ENCODE assay signal across 19 cellular contexts in the genomic region with DNA sequence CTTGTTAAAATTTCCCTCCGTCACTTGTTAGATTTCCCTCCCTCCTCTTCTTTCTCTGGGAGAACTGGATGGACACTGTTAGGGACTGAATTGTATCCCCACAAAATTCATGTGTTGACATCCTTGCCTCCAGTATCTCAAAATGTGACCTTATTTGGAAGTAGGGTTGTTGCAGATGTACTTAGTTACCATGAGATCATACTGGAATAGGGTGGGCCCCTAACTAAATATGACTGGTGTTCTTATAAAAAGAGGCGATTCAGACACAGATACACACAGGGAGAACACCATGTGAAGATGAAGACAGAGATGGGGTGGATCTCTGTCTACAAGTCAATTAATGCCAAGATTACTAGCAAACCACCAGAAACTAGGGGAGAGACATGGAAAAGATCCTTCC.
"Had no signal": no experiment of that assay in that cellular context is flagged by ENCODE, and none has a peak within 500 bp of the region (broad histone marks: within the 10 kb centered on the region; RNA-seq: fewer than 3 reads in every experiment).

No MANE protein-coding gene starts in this region.

- H3K4me1 ChIP-seq: foreskin keratinocyte, right atrium auricular region, sigmoid colon, tibial artery, upper lobe of left lung had no signal

- H2AFZ ChIP-seq: hepatocyte had no signal

- H3K79me2 ChIP-seq: hepatocyte had no signal

- H3K27me3 ChIP-seq: dorsolateral prefrontal cortex, foreskin keratinocyte, hepatocyte, right atrium auricular region, sigmoid colon, tibial artery, upper lobe of left lung had no signal

- H3K4me3 ChIP-seq: dorsolateral prefrontal cortex, hepatocyte, lung, right atrium auricular region, sigmoid colon, tibial artery, upper lobe of left lung had no signal

- DNase-seq: cortex of kidney; dorsolateral prefrontal cortex; effector CD8-positive, alpha-beta T cell; foreskin keratinocyte; left colon; left ventricle myocardium superior; mesendoderm; naive B cell; sigmoid colon; small intestine; stimulated activated CD4-positive, alpha-beta T cell treated with anti-CD3 and anti-CD28 coated beads, Interleukin-2, amount 100 ng/mL, for 48 hours; stimulated activated naive CD4-positive, alpha-beta T cell treated with Interleukin-2 at 50 U/mL for 16 hours; tibial artery; upper lobe of left lung had no signal

- H3K9me3 Mint-ChIP-seq: central memory CD8-positive, alpha-beta T cell; naive B cell had no signal

- H3K9me3 ChIP-seq: right atrium auricular region, sigmoid colon, tibial artery, upper lobe of left lung had no signal

- H3K4me3 Mint-ChIP-seq: central memory CD8-positive, alpha-beta T cell; naive B cell; nephron had no signal

- ATAC-seq: foreskin keratinocyte, left colon, left ventricle myocardium superior had no signal

- H3K36me3 ChIP-seq: right atrium auricular region, sigmoid colon, tibial artery, upper lobe of left lung had no signal

- H3K4me2 ChIP-seq: hepatocyte had no signal

- H3K4me1 Mint-ChIP-seq: central memory CD8-positive, alpha-beta T cell; naive B cell had no signal

- H3K27ac Mint-ChIP-seq: naive B cell had no signal

- H3K27ac ChIP-seq: dorsolateral prefrontal cortex, foreskin keratinocyte, hepatocyte, right atrium auricular region, sigmoid colon, tibial artery, upper lobe of left lung had no signal
